In genomic region chr1:223230161-223230881, GRCh38 we compare ENCODE assay signal across 8 cellular contexts.
DNase-seq lines count a peak whose midpoint lies in the region; ATAC-seq, FAIRE-seq and TF ChIP-seq lines count a peak whose summit lies in the region.
"Had no signal": no experiment of that assay in that cellular context is flagged by ENCODE, and none has a peak within 500 bp of the region (broad histone marks: within the 10 kb centered on the region; RNA-seq: fewer than 3 reads in every experiment).

No MANE protein-coding gene starts in this region.

- POLR2A ChIA-PET in T-cell (lab: Charles Lee) = interaction anchor here in 1 of 2 donors (0.6 to 0.8 kb wide), 3 partner anchors 23 to 77 kb away, joined by 3 to 12 read pairs (median 4); no protein-coding TSS in a partner anchor

- CTCF ChIA-PET in T-cell (lab: Charles Lee) = interaction anchor here (0.6 to 1.0 kb wide), 4 partner anchors 20 to 417 kb away, joined by 4 to 7 read pairs (median 5); no protein-coding TSS in a partner anchor

- TF ChIP-seq CTCF in H9 (conservative IDR thresholded peaks at IDR 0.05) (no peak), bronchial epithelial cell (IDR thresholded peaks at IDR 0.05; ENCODE audit: insufficient read depth, low read length, severe bottlenecking) (no peak)

- peaks cover 0 to 2% of the 10 kb centered on the region in 2 experiments; a peak in 1 of 4 replicates for H3K4me1 Mint-ChIP-seq in H9
- peaks cover 66 to 81% (median 73%) of the 10 kb centered on the region in 3 donors for H3K4me1 Mint-ChIP-seq in T-cell

- H3K9me3 Mint-ChIP-seq in H9 = no peaks in the 10 kb centered on the region; a peak in 1 of 5 replicates
- no peaks in the 10 kb centered on the region for H3K9me3 Mint-ChIP-seq in T-cell

- H3K9me3 ChIP-seq in H9 (ENCODE audit: control insufficient read depth, low read depth, low read length) (no peaks in the 10 kb centered on the region), trophoblast cell (ENCODE audit: insufficient read depth, low read depth, low read length) (no peaks in the 10 kb centered on the region)

- no peak overlapping the region for H3K23ac ChIP-seq in H9 (ENCODE audit: insufficient read length, low read depth, low read length)
- no peak overlapping the region for H3K23ac ChIP-seq in trophoblast cell (ENCODE audit: low read length)

- H3K14ac ChIP-seq in H9 (ENCODE audit: insufficient read depth, low read length) (no peak overlapping the region), trophoblast cell (ENCODE audit: low read length) (no peak overlapping the region)

- H2AK5ac ChIP-seq in H9 (ENCODE audit: insufficient read length, low read length) (no peak overlapping the region), trophoblast cell (ENCODE audit: low read length) (no peak overlapping the region)

- ATAC-seq in T-cell (replicated peaks in 1 of 4) = peak; percentile 77 to 82 (median 78)

- H3K56ac ChIP-seq in H9 (ENCODE audit: insufficient read length, low read depth, low read length) = no peak overlapping the region

- H3K36me3 ChIP-seq in bronchial epithelial cell (ENCODE audit: control insufficient read depth, insufficient read depth, low read length) (no peaks in the 10 kb centered on the region), trophoblast cell (ENCODE audit: control insufficient read depth in 1 of 2, insufficient read depth in 2 of 2, low read length in 2 of 2) (no peaks in the 10 kb centered on the region)

- no peak overlapping the region for H4K5ac ChIP-seq in H9 (ENCODE audit: insufficient read length, low read depth, low read length)

- no peak overlapping the region for H3T11ph ChIP-seq in H9 (ENCODE audit: low read length)

- no peak overlapping the region for H2BK15ac ChIP-seq in H9 (ENCODE audit: low read depth, low read length)

- no peak overlapping the region for H4K12ac ChIP-seq in trophoblast cell (ENCODE audit: low read depth, low read length)

- peaks cover 14% of the 10 kb centered on the region for H3K27me3 Mint-ChIP-seq in H9 (ENCODE audit: low read depth)
- peaks cover 0 to 5% of the 10 kb centered on the region in 2 donors for H3K27me3 Mint-ChIP-seq in T-cell

- H4K91ac ChIP-seq in H9 (ENCODE audit: insufficient read length, low read depth, low read length) = no peak overlapping the region
- H4K91ac ChIP-seq in trophoblast cell (ENCODE audit: low read depth, low read length) = peak overlapping the region; percentile 28

- H2BK5ac ChIP-seq in H9 (ENCODE audit: insufficient read length, low read length) = no peak overlapping the region
- no peak overlapping the region for H2BK5ac ChIP-seq in trophoblast cell (ENCODE audit: low read depth, low read length, poor library complexity)

- no peak overlapping the region for H3K27ac Mint-ChIP-seq in H9
- H3K27ac Mint-ChIP-seq in T-cell = peak overlapping the region; percentile 98 to 99

- no peak overlapping the region for H2AFZ ChIP-seq in H9 (ENCODE audit: low read length)
- H2AFZ ChIP-seq in trophoblast cell (ENCODE audit: insufficient read depth, low read length, poor library complexity) = no peak overlapping the region

- no peak overlapping the region for H2BK12ac ChIP-seq in H9 (ENCODE audit: insufficient read length, low read depth, low read length)
- no peak overlapping the region for H2BK12ac ChIP-seq in trophoblast cell (ENCODE audit: low read length)

- no peaks in the 10 kb centered on the region; a peak in 1 of 7 replicates for H3K36me3 Mint-ChIP-seq in H9 (ENCODE audit: insufficient read depth in 1 of 3, low read depth in 3 of 3)
- H3K36me3 Mint-ChIP-seq in T-cell = peaks cover 11% of the 10 kb centered on the region

- no CpG with 5 or more reads among the region's 11 CpGs for WGBS in H9 (ENCODE audit: extremely low coverage, insufficient read length, low lambda C conversion rate)
- WGBS in trophoblast cell (ENCODE audit: extremely low coverage, insufficient coverage, insufficient read length) = no CpG with 5 or more reads among the region's 11 CpGs

- DNase-seq in H9 (peak; percentile 8), T-cell (peak in 12 of 34 experiments; percentile 9 to 44 (median 20)), bronchial epithelial cell (ENCODE audit: low read depth) (peak; percentile 94), trophoblast cell (peak; percentile 64 to 74), iPS-NIHi11 (ENCODE audit: low spot score) (no peak), ecto neural progenitor cell (ENCODE audit: low spot score) (no peak), cardiac septum (ENCODE audit: low spot score) (no peak)
- DNase-seq: NCI-H446 treated with DMSO at 0.1 percent for 48 hours had no signal

- no peak overlapping the region for H3K27ac ChIP-seq in H9 (ENCODE audit: insufficient read length, low read depth, low read length)
- no peak overlapping the region for H3K27ac ChIP-seq in trophoblast cell (ENCODE audit: low read depth, low read length)

- H3K79me1 ChIP-seq in H9 (ENCODE audit: insufficient read depth, low read depth, low read length, poor library complexity, severe bottlenecking) = no peaks in the 10 kb centered on the region
- H3K79me1 ChIP-seq in trophoblast cell (ENCODE audit: low read length) = peaks cover 5% of the 10 kb centered on the region

- H3K4ac ChIP-seq in H9 (ENCODE audit: low read depth, low read length) (no peak overlapping the region), trophoblast cell (ENCODE audit: low read depth, low read length) (no peak overlapping the region)

- H3K4me3 Mint-ChIP-seq in H9 (no peak overlapping the region), T-cell (peak overlapping the region; percentile 48 to 78 (median 58))

- H3K79me2 ChIP-seq in H9 (ENCODE audit: insufficient read depth, low read length) (no peaks in the 10 kb centered on the region), trophoblast cell (ENCODE audit: control insufficient read depth, insufficient read depth, low read length, poor library complexity) (no peaks in the 10 kb centered on the region)

- intact Hi-C loops in cardiac septum (cut with DNase I) = no loop called here

- H2BK120ac ChIP-seq in H9 (ENCODE audit: low read depth, low read length, poor library complexity, severe bottlenecking) (no peak overlapping the region), trophoblast cell (ENCODE audit: insufficient read depth, low read length, poor library complexity) (no peak overlapping the region)

- H3K9ac ChIP-seq in H9 (ENCODE audit: extremely low read depth, insufficient read length, low read length) = no peak overlapping the region
- H3K9ac ChIP-seq in trophoblast cell (ENCODE audit: low read length) = no peak overlapping the region

- no peak overlapping the region for H2BK20ac ChIP-seq in H9 (ENCODE audit: low read depth, low read length, poor library complexity, severe bottlenecking)

- H3K23me2 ChIP-seq in H9 (ENCODE audit: insufficient read length, low read depth, low read length, poor library complexity, severe bottlenecking) = no peaks in the 10 kb centered on the region

- H3K4me2 ChIP-seq in H9 (ENCODE audit: insufficient read depth, insufficient read length, low read length) (no peak overlapping the region), trophoblast cell (ENCODE audit: low read length) (no peak overlapping the region)

- H4K8ac ChIP-seq in H9 (replicated peaks; ENCODE audit: insufficient read length, low read depth, low read length) = no peak overlapping the region
- H4K8ac ChIP-seq in trophoblast cell (ENCODE audit: low read depth, low read length) = no peak overlapping the region

- H3K4me3 ChIP-seq in bronchial epithelial cell (ENCODE audit: low read depth, low read length) (no peak overlapping the region), trophoblast cell (ENCODE audit: low read depth, low read length) (no peak overlapping the region)

- no peak overlapping the region for H3K18ac ChIP-seq in H9 (ENCODE audit: insufficient read length, low read depth, low read length)
- no peak overlapping the region for H3K18ac ChIP-seq in trophoblast cell (ENCODE audit: low read length)

- H4K20me1 ChIP-seq in H9 (ENCODE audit: control insufficient read depth, insufficient read depth, insufficient read length) = no peaks in the 10 kb centered on the region

- H3K4me1 ChIP-seq in H9 (ENCODE audit: insufficient read depth, low read length) (no peaks in the 10 kb centered on the region), trophoblast cell (ENCODE audit: control insufficient read depth in 1 of 2, insufficient read depth in 2 of 2, low read length in 2 of 2) (peaks cover 18 to 24% of the 10 kb centered on the region in 2 experiments)

- 0 out of 2 replicates have a peak, but pooled peaks cover 3% of the 10 kb centered on the region for H3K27me3 ChIP-seq in H9 (ENCODE audit: insufficient read depth, low read length)
- no peaks in the 10 kb centered on the region for H3K27me3 ChIP-seq in bronchial epithelial cell (ENCODE audit: control insufficient read depth, insufficient read depth, low read length)
- no peaks in the 10 kb centered on the region for H3K27me3 ChIP-seq in trophoblast cell (ENCODE audit: insufficient read depth, low read length)

- peak; percentile 75 for FAIRE-seq in bronchial epithelial cell (lab: Jason Lieb, UNC)

Comparison
In these comparisons a context has a peak if more than half of its experiments do, and no peak if none do; other contexts are left out.
1. DNase-seq: peak in H9 (single experiment), bronchial epithelial cell (single experiment) and trophoblast cell (2 of 2); none in iPS-NIHi11 (single experiment), ecto neural progenitor cell (single experiment) and cardiac septum (single experiment).
2. H3K27ac Mint-ChIP-seq: peak in T-cell (2 of 2); none in H9 (0 of 3).
3. H3K4me3 Mint-ChIP-seq: peak in T-cell (3 of 3); none in H9 (0 of 2).